11 cellular contexts compared by ENCODE assay signal in genomic region chr18:27921904-27922541, GRCh38.
DNase-seq lines count a peak whose midpoint lies in the region; TF ChIP-seq lines count a peak whose summit lies in the region.
"Had no signal": no experiment of that assay in that cellular context is flagged by ENCODE, and none has a peak within 500 bp of the region (broad histone marks: within the 10 kb centered on the region; RNA-seq: fewer than 3 reads in every experiment).

No MANE protein-coding gene starts in this region.

- no peaks in the 10 kb centered on the region for H3K36me3 ChIP-seq in trophoblast cell (ENCODE audit: control insufficient read depth in 1 of 2, insufficient read depth in 2 of 2, low read length in 2 of 2)
- H3K36me3 ChIP-seq: thoracic aorta had no signal

- H4K12ac ChIP-seq in trophoblast cell (ENCODE audit: low read depth, low read length) = no peak overlapping the region

- no peak overlapping the region for H2BK12ac ChIP-seq in trophoblast cell (ENCODE audit: low read length)

- peaks cover 5 to 9% of the 10 kb centered on the region in 2 experiments for H3K4me1 ChIP-seq in trophoblast cell (ENCODE audit: control insufficient read depth in 1 of 2, insufficient read depth in 2 of 2, low read length in 2 of 2)

- peak overlapping the region; percentile 8 for H4K8ac ChIP-seq in trophoblast cell (ENCODE audit: low read depth, low read length)

- H3K4me3 ChIP-seq in fibroblast of mammary gland (ENCODE audit: control insufficient read depth, low read depth, low read length) = no peak overlapping the region
- no peak overlapping the region for H3K4me3 ChIP-seq in trophoblast cell (ENCODE audit: low read depth, low read length)
- H3K4me3 ChIP-seq: thoracic aorta had no signal

- H3K18ac ChIP-seq in trophoblast cell (ENCODE audit: low read length) = no peak overlapping the region

- peaks cover 5% of the 10 kb centered on the region for H3K79me1 ChIP-seq in trophoblast cell (ENCODE audit: low read length)

- H3K27ac ChIP-seq in trophoblast cell (ENCODE audit: low read depth, low read length) = peak overlapping the region; percentile 31
- H3K27ac ChIP-seq: thoracic aorta had no signal

- peak overlapping the region; percentile 18 for H2BK5ac ChIP-seq in trophoblast cell (ENCODE audit: low read depth, low read length, poor library complexity)

- no peak overlapping the region for H3K9ac ChIP-seq in trophoblast cell (ENCODE audit: low read length)

- no peak overlapping the region for H3K14ac ChIP-seq in trophoblast cell (ENCODE audit: low read length)

- DNase-seq in GM04504 (ENCODE audit: low read depth) (peak; percentile 42), RPMI7951 (ENCODE audit: low read depth) (peak; percentile 88), fibroblast of mammary gland (ENCODE audit: low read depth) (peak; percentile 41), trophoblast cell (peak; percentile 90 to 92), HuH-7.5 (ENCODE audit: low spot score) (no peak), ureter (ENCODE audit: low spot score) (no peak), medulla oblongata (ENCODE audit: extremely low spot score) (no peak), activated gamma-delta T cell (lab: John Stamatoyannopoulos, UW) (no peak)
- DNase-seq: activated naive CD4-positive, alpha-beta T cell treated with anti-CD3 and anti-CD28 coated beads, Interleukin-2, amount 50 U/mL, for 16 hours; stimulated activated CD4-positive, alpha-beta T cell treated with anti-CD3 and anti-CD28 coated beads, Interleukin-15, amount 100 ng/mL, for 24 hours had no signal

- no peaks in the 10 kb centered on the region for H3K79me2 ChIP-seq in trophoblast cell (ENCODE audit: control insufficient read depth, insufficient read depth, low read length, poor library complexity)

- H3K27me3 ChIP-seq in trophoblast cell (ENCODE audit: insufficient read depth, low read length) = no peaks in the 10 kb centered on the region

- no CpG with 5 or more reads among the region's 17 CpGs for WGBS in trophoblast cell (ENCODE audit: extremely low coverage, insufficient coverage, insufficient read length)

- peak overlapping the region; percentile 8 for H2BK120ac ChIP-seq in trophoblast cell (ENCODE audit: insufficient read depth, low read length, poor library complexity)

- H3K9me3 ChIP-seq in trophoblast cell (ENCODE audit: insufficient read depth, low read depth, low read length) = no peaks in the 10 kb centered on the region
- H3K9me3 ChIP-seq: thoracic aorta had no signal

- no peak for TF ChIP-seq CTCF in fibroblast of mammary gland (conservative IDR thresholded peaks at IDR 0.05; ENCODE audit: control insufficient read depth, insufficient read depth, low read depth, low read length)

- no peak overlapping the region for H3K23ac ChIP-seq in trophoblast cell (ENCODE audit: low read length)

- no peak overlapping the region for H2AK5ac ChIP-seq in trophoblast cell (ENCODE audit: low read length)

- no peak overlapping the region for H4K91ac ChIP-seq in trophoblast cell (ENCODE audit: low read depth, low read length)

- no peak overlapping the region for H2AFZ ChIP-seq in trophoblast cell (ENCODE audit: insufficient read depth, low read length, poor library complexity)

- H3K4ac ChIP-seq in trophoblast cell (ENCODE audit: low read depth, low read length) = no peak overlapping the region

- peak overlapping the region; percentile 3 for H3K4me2 ChIP-seq in trophoblast cell (ENCODE audit: low read length)

Comparison
In these comparisons a context has a peak if more than half of its experiments do, and no peak if none do; other contexts are left out.
1. DNase-seq: peak in GM04504 (single experiment), RPMI7951 (single experiment), fibroblast of mammary gland (single experiment) and trophoblast cell (2 of 2); none in HuH-7.5 (single experiment), ureter (single experiment), medulla oblongata (single experiment) and activated gamma-delta T cell (single experiment).